17 cellular contexts compared by ENCODE assay signal in genomic region chr15:85763157-85763556, GRCh38. TPM values are rescaled to one million over a fixed set of nuclear protein-coding genes. Genes with fewer than 3 reads are reported as not detected.
DNase-seq lines count a peak whose midpoint lies in the region; ATAC-seq and TF ChIP-seq lines count a peak whose summit lies in the region.
"Had no signal": no experiment of that assay in that cellular context is flagged by ENCODE, and none has a peak within 500 bp of the region (broad histone marks: within the 10 kb centered on the region; RNA-seq: fewer than 3 reads in every experiment).

No MANE protein-coding gene starts in this region.

- H3K9me3 Mint-ChIP-seq in activated T-cell treated with anti-CD3 and anti-CD28 coated beads, Interleukin-2, amount 50 U/mL, for 24 hours: no peaks in the 10 kb centered on the region
- no peaks in the 10 kb centered on the region for H3K9me3 Mint-ChIP-seq in activated T-cell treated with anti-CD3 and anti-CD28 coated beads, Interleukin-2, amount 50 U/mL, for 4 hours
- H3K9me3 Mint-ChIP-seq in memory B cell: no peaks in the 10 kb centered on the region

- DNase-seq in activated T-cell treated with anti-CD3 and anti-CD28 coated beads, Interleukin-2, amount 50 U/mL, for 24 hours: no peak
- no peak for DNase-seq in activated T-cell treated with anti-CD3 and anti-CD28 coated beads, Interleukin-2, amount 50 U/mL, for 4 hours
- DNase-seq in esophagus squamous epithelium (lab: John Stamatoyannopoulos, UW) (no peak), memory B cell (ENCODE audit: low spot score in 2 of 2) (no peak), PC-3 (no peak), NCI-H226 (no peak)
- no peak for DNase-seq in stimulated activated CD4-positive, alpha-beta T cell treated with anti-CD3 and anti-CD28 coated beads, Interleukin-12 subunit alpha, Interleukin-12 subunit beta, amount 100 ng/mL, for 4 hours
- DNase-seq: activated CD4-positive, alpha-beta T cell treated with anti-CD3 and anti-CD28 coated beads for 48 hours; activated T-cell treated with anti-CD3 and anti-CD28 coated beads, Interleukin-2, amount 50 U/mL, for 48 hours; colonic mucosa; DMS53; NCI-H1092; small intestine; upper lobe of right lung had no signal

- no peaks in the 10 kb centered on the region for H4K20me1 ChIP-seq in PC-3 (ENCODE audit: low read length)

- H3K27ac ChIP-seq in esophagus squamous epithelium (peak overlapping the region in 3 of 4 donors; percentile 59 to 67 (median 62)), subcutaneous abdominal adipose tissue (ENCODE audit: low read depth, low read length) (peak overlapping the region; percentile 37), PC-3 (ENCODE audit: low read length) (no peak overlapping the region)
- H3K27ac ChIP-seq: colonic mucosa, HL-60, upper lobe of right lung had no signal

- intact Hi-C loops in esophagus squamous epithelium (cut with DNase I) (no loop called here), PC-3 (cut with micrococcal nuclease) (no loop called here)

- CTCF ChIA-PET in PC-3 (lab: Charles Lee): no interaction called here

- H3K9ac ChIP-seq in subcutaneous abdominal adipose tissue (ENCODE audit: low read length in 5 of 5): peak overlapping the region in 1 of 5 donors; percentile 12
- H3K9ac ChIP-seq in PC-3 (ENCODE audit: low read length): no peak overlapping the region

- H3K9me3 ChIP-seq in esophagus squamous epithelium (no peaks in the 10 kb centered on the region), subcutaneous abdominal adipose tissue (ENCODE audit: control insufficient read depth in 5 of 5, low read length in 5 of 5) (no peaks in the 10 kb centered on the region), PC-3 (ENCODE audit: low read length) (no peaks in the 10 kb centered on the region)
- H3K9me3 ChIP-seq: colonic mucosa, upper lobe of right lung had no signal

- H3F3A ChIP-seq in PC-3 (ENCODE audit: low read length, unreplicated experiment): no peaks in the 10 kb centered on the region

- H3K4me3 Mint-ChIP-seq in activated T-cell treated with anti-CD3 and anti-CD28 coated beads, Interleukin-2, amount 50 U/mL, for 24 hours: no peak overlapping the region
- H3K4me3 Mint-ChIP-seq in activated T-cell treated with anti-CD3 and anti-CD28 coated beads, Interleukin-2, amount 50 U/mL, for 4 hours: no peak overlapping the region
- H3K4me3 Mint-ChIP-seq in memory B cell: no peak overlapping the region

- no TSS peak for BruUV-seq in PC-3 (replicated peaks; lab: Mats Ljungman, UMichigan)

- no peak overlapping the region for H3K4me3 ChIP-seq in esophagus squamous epithelium
- H3K4me3 ChIP-seq in subcutaneous abdominal adipose tissue (ENCODE audit: low read depth in 1 of 5, low read length in 5 of 5): no peak overlapping the region
- no peak overlapping the region for H3K4me3 ChIP-seq in PC-3 (ENCODE audit: low read length)
- H3K4me3 ChIP-seq: colonic mucosa, K562, upper lobe of right lung had no signal

- TF ChIP-seq CTCF in esophagus squamous epithelium (IDR thresholded peaks at IDR 0.05) (no peak), PC-3 (conservative IDR thresholded peaks at IDR 0.05; ENCODE audit: low read depth, low read length) (no peak)

- peaks cover 2% of the 10 kb centered on the region for H3K4me1 Mint-ChIP-seq in activated T-cell treated with anti-CD3 and anti-CD28 coated beads, Interleukin-2, amount 50 U/mL, for 24 hours (ENCODE audit: low read depth)
- H3K4me1 Mint-ChIP-seq in activated T-cell treated with anti-CD3 and anti-CD28 coated beads, Interleukin-2, amount 50 U/mL, for 4 hours (ENCODE audit: low read depth): peaks cover 2% of the 10 kb centered on the region
- H3K4me1 Mint-ChIP-seq in memory B cell: peaks cover 3% of the 10 kb centered on the region

- H3K79me2 ChIP-seq in PC-3 (ENCODE audit: low read length): no peaks in the 10 kb centered on the region

- H3K36me3 ChIP-seq in esophagus squamous epithelium: peaks cover 0 to 54% (median 0%) of the 10 kb centered on the region in 3 donors
- H3K36me3 ChIP-seq in subcutaneous abdominal adipose tissue (ENCODE audit: control insufficient read depth in 5 of 5, insufficient read depth in 5 of 5, low read length in 5 of 5): peaks cover 0 to 18% (median 15%) of the 10 kb centered on the region in 5 donors
- no peaks in the 10 kb centered on the region for H3K36me3 ChIP-seq in PC-3 (ENCODE audit: low read depth, low read length)
- H3K36me3 ChIP-seq: colonic mucosa, upper lobe of right lung had no signal

- peaks cover 18% of the 10 kb centered on the region for H3K36me3 Mint-ChIP-seq in activated T-cell treated with anti-CD3 and anti-CD28 coated beads, Interleukin-2, amount 50 U/mL, for 24 hours (ENCODE audit: low read depth)
- H3K36me3 Mint-ChIP-seq in activated T-cell treated with anti-CD3 and anti-CD28 coated beads, Interleukin-2, amount 50 U/mL, for 4 hours (ENCODE audit: insufficient read depth): peaks cover 8% of the 10 kb centered on the region
- H3K36me3 Mint-ChIP-seq in memory B cell: peaks cover 2% of the 10 kb centered on the region

- H3K27me3 ChIP-seq in esophagus squamous epithelium: no peaks in the 10 kb centered on the region
- H3K27me3 ChIP-seq in subcutaneous abdominal adipose tissue (ENCODE audit: control insufficient read depth in 5 of 5, insufficient read depth in 4 of 5, low read length in 5 of 5): no peaks in the 10 kb centered on the region
- no peaks in the 10 kb centered on the region for H3K27me3 ChIP-seq in PC-3 (ENCODE audit: low read length)
- H3K27me3 ChIP-seq: colonic mucosa, upper lobe of right lung had no signal

- H3K27me3 Mint-ChIP-seq in activated T-cell treated with anti-CD3 and anti-CD28 coated beads, Interleukin-2, amount 50 U/mL, for 24 hours: no peaks in the 10 kb centered on the region
- H3K27me3 Mint-ChIP-seq in activated T-cell treated with anti-CD3 and anti-CD28 coated beads, Interleukin-2, amount 50 U/mL, for 4 hours (ENCODE audit: low read depth): no peaks in the 10 kb centered on the region
- no peaks in the 10 kb centered on the region for H3K27me3 Mint-ChIP-seq in memory B cell

- 40 to 100% methylated on average over 1 of the region's 16 CpGs for WGBS in esophagus squamous epithelium, 2 donors

- POLR2A ChIA-PET in PC-3 (lab: Charles Lee; ENCODE audit: unreplicated experiment): no interaction called here

- H3K4me1 ChIP-seq in esophagus squamous epithelium (peaks cover 0 to 53% (median 23%) of the 10 kb centered on the region in 3 donors), subcutaneous abdominal adipose tissue (ENCODE audit: control insufficient read depth in 5 of 5, insufficient read depth in 5 of 5, low read length in 5 of 5) (peaks cover 16 to 72% (median 50%) of the 10 kb centered on the region in 5 donors), PC-3 (ENCODE audit: insufficient read depth, low read length) (no peaks in the 10 kb centered on the region)
- H3K4me1 ChIP-seq: colonic mucosa, upper lobe of right lung had no signal

- H2AFZ ChIP-seq in PC-3 (ENCODE audit: low read length): no peak overlapping the region

- no peak overlapping the region for H3K4me2 ChIP-seq in PC-3 (ENCODE audit: low read length)

- TF ChIP-seq POLR2A in esophagus squamous epithelium (IDR thresholded peaks at IDR 0.05): no peak

- no peak for ATAC-seq in activated T-cell treated with anti-CD3 and anti-CD28 coated beads, Interleukin-2, amount 50 U/mL, for 4 hours
- ATAC-seq in memory B cell (ENCODE audit: low read depth): no peak
- no peak for ATAC-seq in PC-3
- ATAC-seq: K562, upper lobe of right lung had no signal

- peak overlapping the region; percentile 12 for H3K27ac Mint-ChIP-seq in activated T-cell treated with anti-CD3 and anti-CD28 coated beads, Interleukin-2, amount 50 U/mL, for 24 hours
- H3K27ac Mint-ChIP-seq in memory B cell: peak overlapping the region; percentile 12

- H3K9me2 ChIP-seq in PC-3 (replicated peaks; ENCODE audit: low read length): no peaks in the 10 kb centered on the region

RNA-seq across cellular contexts. Expression of gene KLHL25, which starts 31.6 kb away (rescaled TPM):
- 1 to 10 TPM; 3.3 to 5.1 (median 3.8) TPM for total RNA-seq in activated T-cell treated with anti-CD3 and anti-CD28 coated beads, Interleukin-2, amount 50 U/mL, for 4 hours
- 10 to 100 TPM in 1 of 4 donors, 1 to 10 TPM in 3; 3.1 to 11.6 (median 8.1) TPM for total RNA-seq in esophagus squamous epithelium
- total RNA-seq in PC-3 (2014; rRNA removed): 7.2 and 12.5 TPM in 2 replicates
